2 cellular contexts compared by ENCODE assay signal in the genomic region with DNA sequence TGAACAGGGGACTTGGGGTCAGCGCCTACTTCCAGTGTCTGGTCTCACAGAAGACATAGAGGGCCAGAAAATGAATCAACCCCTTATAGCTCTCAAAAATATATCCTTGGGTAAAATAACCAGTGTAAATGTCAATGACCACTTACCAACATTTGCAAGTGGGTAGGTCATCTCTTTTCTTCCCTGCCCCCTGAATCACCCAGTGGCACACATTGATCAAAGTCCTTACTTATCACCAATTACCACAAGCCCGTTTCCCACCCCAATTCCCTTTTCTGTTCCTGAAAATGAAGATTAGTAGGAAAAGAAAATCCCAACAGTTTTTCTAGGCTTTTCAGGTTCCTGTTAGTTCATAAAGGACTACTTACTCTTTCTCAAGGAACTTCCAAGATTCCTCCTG.
TF ChIP-seq lines count a peak whose summit lies in the region.

No MANE protein-coding gene starts in this region.

TF ChIP-seq in SK-N-SH, 30 proteins besides CTCF, POLR2A, EP300 and RAD21 (continued from another document):
- TF ChIP-seq, protein P1, sequence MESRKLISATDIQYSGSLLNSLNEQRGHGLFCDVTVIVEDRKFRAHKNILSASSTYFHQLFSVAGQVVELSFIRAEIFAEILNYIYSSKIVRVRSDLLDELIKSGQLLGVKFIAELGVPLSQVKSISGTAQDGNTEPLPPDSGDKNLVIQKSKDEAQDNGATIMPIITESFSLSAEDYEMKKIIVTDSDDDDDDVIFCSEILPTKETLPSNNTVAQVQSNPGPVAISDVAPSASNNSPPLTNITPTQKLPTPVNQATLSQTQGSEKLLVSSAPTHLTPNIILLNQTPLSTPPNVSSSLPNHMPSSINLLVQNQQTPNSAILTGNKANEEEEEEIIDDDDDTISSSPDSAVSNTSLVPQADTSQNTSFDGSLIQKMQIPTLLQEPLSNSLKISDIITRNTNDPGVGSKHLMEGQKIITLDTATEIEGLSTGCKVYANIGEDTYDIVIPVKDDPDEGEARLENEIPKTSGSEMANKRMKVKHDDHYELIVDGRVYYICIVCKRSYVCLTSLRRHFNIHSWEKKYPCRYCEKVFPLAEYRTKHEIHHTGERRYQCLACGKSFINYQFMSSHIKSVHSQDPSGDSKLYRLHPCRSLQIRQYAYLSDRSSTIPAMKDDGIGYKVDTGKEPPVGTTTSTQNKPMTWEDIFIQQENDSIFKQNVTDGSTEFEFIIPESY (IDR thresholded peaks at IDR 0.05; ENCODE audit: borderline replicate concordance, low read depth): no peak
- TF ChIP-seq JUND (IDR thresholded peaks at IDR 0.05) (no peak), RCOR1 (IDR thresholded peaks at IDR 0.05; ENCODE audit: low read length) (no peak)
- TF ChIP-seq, protein P2, sequence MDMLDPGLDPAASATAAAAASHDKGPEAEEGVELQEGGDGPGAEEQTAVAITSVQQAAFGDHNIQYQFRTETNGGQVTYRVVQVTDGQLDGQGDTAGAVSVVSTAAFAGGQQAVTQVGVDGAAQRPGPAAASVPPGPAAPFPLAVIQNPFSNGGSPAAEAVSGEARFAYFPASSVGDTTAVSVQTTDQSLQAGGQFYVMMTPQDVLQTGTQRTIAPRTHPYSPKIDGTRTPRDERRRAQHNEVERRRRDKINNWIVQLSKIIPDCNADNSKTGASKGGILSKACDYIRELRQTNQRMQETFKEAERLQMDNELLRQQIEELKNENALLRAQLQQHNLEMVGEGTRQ (IDR thresholded peaks at IDR 0.05; ENCODE audit: borderline replicate concordance, low read depth, low read length): no peak

TF ChIP-seq in SK-N-SH treated with all-trans-retinoic acid at 6 μM for 48 hours, 23 proteins besides CTCF, POLR2A, EP300 and RAD21 (continued from another document):
- TF ChIP-seq ZNF8 (CRISPR knock-in tag; IDR thresholded peaks at IDR 0.05) (no peak), ZC3H10 (CRISPR knock-in tag; IDR thresholded peaks at IDR 0.05) (no peak), ISL1 (CRISPR knock-in tag; IDR thresholded peaks at IDR 0.05) (no peak), RARB (CRISPR knock-in tag; IDR thresholded peaks at IDR 0.05) (no peak), PPARA (CRISPR knock-in tag; IDR thresholded peaks at IDR 0.05; ENCODE audit: borderline replicate concordance) (no peak), SNAI2 (CRISPR knock-in tag; IDR thresholded peaks at IDR 0.05) (no peak), ARNTL (CRISPR knock-in tag; IDR thresholded peaks at IDR 0.05; ENCODE audit: borderline replicate concordance, low read depth) (no peak), ZNF70 (CRISPR knock-in tag; IDR thresholded peaks at IDR 0.05) (no peak), ZNF565 (CRISPR knock-in tag; conservative IDR thresholded peaks at IDR 0.05; ENCODE audit: low read depth) (no peak), TOX (CRISPR knock-in tag; IDR thresholded peaks at IDR 0.05; ENCODE audit: borderline replicate concordance) (no peak)
- TF ChIP-seq, protein P3, sequence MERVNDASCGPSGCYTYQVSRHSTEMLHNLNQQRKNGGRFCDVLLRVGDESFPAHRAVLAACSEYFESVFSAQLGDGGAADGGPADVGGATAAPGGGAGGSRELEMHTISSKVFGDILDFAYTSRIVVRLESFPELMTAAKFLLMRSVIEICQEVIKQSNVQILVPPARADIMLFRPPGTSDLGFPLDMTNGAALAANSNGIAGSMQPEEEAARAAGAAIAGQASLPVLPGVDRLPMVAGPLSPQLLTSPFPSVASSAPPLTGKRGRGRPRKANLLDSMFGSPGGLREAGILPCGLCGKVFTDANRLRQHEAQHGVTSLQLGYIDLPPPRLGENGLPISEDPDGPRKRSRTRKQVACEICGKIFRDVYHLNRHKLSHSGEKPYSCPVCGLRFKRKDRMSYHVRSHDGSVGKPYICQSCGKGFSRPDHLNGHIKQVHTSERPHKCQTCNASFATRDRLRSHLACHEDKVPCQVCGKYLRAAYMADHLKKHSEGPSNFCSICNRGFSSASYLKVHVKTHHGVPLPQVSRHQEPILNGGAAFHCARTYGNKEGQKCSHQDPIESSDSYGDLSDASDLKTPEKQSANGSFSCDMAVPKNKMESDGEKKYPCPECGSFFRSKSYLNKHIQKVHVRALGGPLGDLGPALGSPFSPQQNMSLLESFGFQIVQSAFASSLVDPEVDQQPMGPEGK (CRISPR knock-in tag; IDR thresholded peaks at IDR 0.05; ENCODE audit: borderline replicate concordance): no peak
- TF ChIP-seq, protein P4, sequence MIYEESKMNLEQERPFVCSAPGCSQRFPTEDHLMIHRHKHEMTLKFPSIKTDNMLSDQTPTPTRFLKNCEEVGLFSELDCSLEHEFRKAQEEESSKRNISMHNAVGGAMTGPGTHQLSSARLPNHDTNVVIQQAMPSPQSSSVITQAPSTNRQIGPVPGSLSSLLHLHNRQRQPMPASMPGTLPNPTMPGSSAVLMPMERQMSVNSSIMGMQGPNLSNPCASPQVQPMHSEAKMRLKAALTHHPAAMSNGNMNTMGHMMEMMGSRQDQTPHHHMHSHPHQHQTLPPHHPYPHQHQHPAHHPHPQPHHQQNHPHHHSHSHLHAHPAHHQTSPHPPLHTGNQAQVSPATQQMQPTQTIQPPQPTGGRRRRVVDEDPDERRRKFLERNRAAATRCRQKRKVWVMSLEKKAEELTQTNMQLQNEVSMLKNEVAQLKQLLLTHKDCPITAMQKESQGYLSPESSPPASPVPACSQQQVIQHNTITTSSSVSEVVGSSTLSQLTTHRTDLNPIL (CRISPR knock-in tag; IDR thresholded peaks at IDR 0.05; ENCODE audit: low read depth): no peak
- TF ChIP-seq, protein P5, sequence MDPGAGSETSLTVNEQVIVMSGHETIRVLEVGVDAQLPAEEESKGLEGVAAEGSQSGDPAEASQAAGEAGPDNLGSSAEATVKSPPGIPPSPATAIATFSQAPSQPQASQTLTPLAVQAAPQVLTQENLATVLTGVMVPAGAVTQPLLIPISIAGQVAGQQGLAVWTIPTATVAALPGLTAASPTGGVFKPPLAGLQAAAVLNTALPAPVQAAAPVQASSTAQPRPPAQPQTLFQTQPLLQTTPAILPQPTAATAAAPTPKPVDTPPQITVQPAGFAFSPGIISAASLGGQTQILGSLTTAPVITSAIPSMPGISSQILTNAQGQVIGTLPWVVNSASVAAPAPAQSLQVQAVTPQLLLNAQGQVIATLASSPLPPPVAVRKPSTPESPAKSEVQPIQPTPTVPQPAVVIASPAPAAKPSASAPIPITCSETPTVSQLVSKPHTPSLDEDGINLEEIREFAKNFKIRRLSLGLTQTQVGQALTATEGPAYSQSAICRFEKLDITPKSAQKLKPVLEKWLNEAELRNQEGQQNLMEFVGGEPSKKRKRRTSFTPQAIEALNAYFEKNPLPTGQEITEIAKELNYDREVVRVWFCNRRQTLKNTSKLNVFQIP (CRISPR knock-in tag; IDR thresholded peaks at IDR 0.05; ENCODE audit: borderline replicate concordance, low read depth): no peak
